ENCODE assay signal across 14 cellular contexts in the genomic region with DNA sequence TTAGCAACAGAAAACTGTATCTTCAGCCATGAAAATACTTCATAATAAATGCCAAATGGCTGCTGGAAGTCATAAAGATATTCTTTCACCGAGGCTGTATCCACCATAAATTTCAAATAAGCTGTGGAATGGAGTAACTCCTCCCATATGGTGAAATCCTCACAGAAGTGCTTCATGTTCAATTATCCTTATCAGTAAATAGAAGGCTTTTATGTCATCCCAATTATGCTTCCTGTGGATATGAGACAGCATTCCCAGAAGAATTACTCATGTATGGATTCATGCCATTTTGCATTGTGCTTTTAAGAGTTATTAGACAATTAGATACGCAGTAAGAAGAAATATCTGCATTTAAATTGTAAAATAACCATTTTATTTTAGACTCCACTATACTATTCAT.
A peak's percentile ranks its signal among the peaks of the same experiment; 100 is the strongest.
DNase-seq lines count a peak whose midpoint lies in the region; ATAC-seq and TF ChIP-seq lines count a peak whose summit lies in the region.
"Had no signal": no experiment of that assay in that cellular context is flagged by ENCODE, and none has a peak within 500 bp of the region (broad histone marks: within the 10 kb centered on the region; RNA-seq: fewer than 3 reads in every experiment).

No MANE protein-coding gene starts in this region.

- H3K27me3 ChIP-seq in heart left ventricle, result peaks cover 0 to 3% (median 0%) of the 10 kb centered on the region in 9 donors
- H3K27me3 ChIP-seq in upper lobe of right lung, result no peaks in the 10 kb centered on the region
- H3K27me3 ChIP-seq: ovary had no signal

- WGBS in heart left ventricle, 4 donors, result 36 to 49% (median 40%) methylated on average over 2 of the region's 2 CpGs

- DNase-seq in EH (ENCODE audit: low read depth) (peak; percentile 30), NCI-H2029 (lab: John Stamatoyannopoulos, UW) (peak; percentile 54), SK-N-DZ (ENCODE audit: low spot score) (peak; percentile 10), iris pigment epithelial cell (ENCODE audit: low read depth) (peak; percentile 73), ACHN (no peak), heart left ventricle (no peak), upper lobe of right lung (no peak)
- DNase-seq in activated naive CD4-positive, alpha-beta T cell treated with anti-CD3 and anti-CD28 coated beads for 36 hours, result no peak
- DNase-seq: activated naive CD8-positive, alpha-beta T cell treated with anti-CD3 and anti-CD28 coated beads, Interleukin-2, amount 10 ng/mL, durations not matched to agents 7 days and 5 days; head of caudate nucleus; left ventricle myocardium superior; ovary had no signal

- H3K27ac Mint-ChIP-seq in activated naive CD4-positive, alpha-beta T cell treated with anti-CD3 and anti-CD28 coated beads for 36 hours, result no peak overlapping the region
- H3K27ac Mint-ChIP-seq: activated naive CD8-positive, alpha-beta T cell treated with anti-CD3 and anti-CD28 coated beads, Interleukin-2, amount 10 ng/mL, durations not matched to agents 7 days and 5 days; CD14-positive monocyte had no signal

- no peaks in the 10 kb centered on the region for H3K36me3 ChIP-seq in heart left ventricle
- H3K36me3 ChIP-seq in upper lobe of right lung, result no peaks in the 10 kb centered on the region
- H3K36me3 ChIP-seq: ovary had no signal

- intact Hi-C loops in activated naive CD4-positive, alpha-beta T cell treated with anti-CD3 and anti-CD28 coated beads for 36 hours (cut with micrococcal nuclease), result no loop called here
- intact Hi-C loops in heart left ventricle (cut with DNase I), result no loop called here
- intact Hi-C loops in upper lobe of right lung (cut with DNase I), result no loop called here

- CTCF ChIA-PET in activated naive CD4-positive, alpha-beta T cell treated with anti-CD3 and anti-CD28 coated beads for 36 hours (lab: Charles Lee), result interaction anchor here (0.7 to 1.3 kb wide), 2 partner anchors 53 to 194 kb away, joined by 3 to 5 read pairs; no protein-coding TSS in a partner anchor

- no peaks in the 10 kb centered on the region for H3K36me3 Mint-ChIP-seq in activated naive CD4-positive, alpha-beta T cell treated with anti-CD3 and anti-CD28 coated beads for 36 hours (ENCODE audit: low read depth)
- H3K36me3 Mint-ChIP-seq: activated naive CD8-positive, alpha-beta T cell treated with anti-CD3 and anti-CD28 coated beads, Interleukin-2, amount 10 ng/mL, durations not matched to agents 7 days and 5 days had no signal

- ATAC-seq in heart left ventricle (no peak), upper lobe of right lung (no peak)
- ATAC-seq: K562, left ventricle myocardium superior had no signal

- no peaks in the 10 kb centered on the region for H3K9me3 Mint-ChIP-seq in activated naive CD4-positive, alpha-beta T cell treated with anti-CD3 and anti-CD28 coated beads for 36 hours
- H3K9me3 Mint-ChIP-seq: activated naive CD8-positive, alpha-beta T cell treated with anti-CD3 and anti-CD28 coated beads, Interleukin-2, amount 10 ng/mL, durations not matched to agents 7 days and 5 days; CD14-positive monocyte had no signal

- no peaks in the 10 kb centered on the region for H3K4me1 Mint-ChIP-seq in activated naive CD4-positive, alpha-beta T cell treated with anti-CD3 and anti-CD28 coated beads for 36 hours (ENCODE audit: low read depth)
- H3K4me1 Mint-ChIP-seq: activated naive CD8-positive, alpha-beta T cell treated with anti-CD3 and anti-CD28 coated beads, Interleukin-2, amount 10 ng/mL, durations not matched to agents 7 days and 5 days had no signal

- no peak overlapping the region for H3K4me3 ChIP-seq in heart left ventricle
- no peak overlapping the region for H3K4me3 ChIP-seq in upper lobe of right lung
- H3K4me3 ChIP-seq: K562, ovary had no signal

- no peak for TF ChIP-seq CTCF in heart left ventricle (IDR thresholded peaks at IDR 0.05)
- TF ChIP-seq CTCF in upper lobe of right lung (IDR thresholded peaks at IDR 0.05), result no peak

- H3K4me1 ChIP-seq in heart left ventricle (peaks cover 0 to 13% (median 0%) of the 10 kb centered on the region in 12 donors), upper lobe of right lung (no peaks in the 10 kb centered on the region)

- H3K9me3 ChIP-seq in heart left ventricle (no peaks in the 10 kb centered on the region), upper lobe of right lung (no peaks in the 10 kb centered on the region)
- H3K9me3 ChIP-seq: ovary had no signal

- no peak overlapping the region for H3K4me3 Mint-ChIP-seq in activated naive CD4-positive, alpha-beta T cell treated with anti-CD3 and anti-CD28 coated beads for 36 hours
- H3K4me3 Mint-ChIP-seq: activated naive CD8-positive, alpha-beta T cell treated with anti-CD3 and anti-CD28 coated beads, Interleukin-2, amount 10 ng/mL, durations not matched to agents 7 days and 5 days; CD14-positive monocyte had no signal

- in situ Hi-C loops in ACHN (cut with HindIII; ENCODE audit: low pct_ligation_motif_present, low pct_unique_long_range_greater_than_20kb, low sequenced_read_pairs), result no loop called here

- TF ChIP-seq POLR2A in heart left ventricle (IDR thresholded peaks at IDR 0.05), result no peak

- peaks cover 9% of the 10 kb centered on the region for H3K27me3 Mint-ChIP-seq in activated naive CD4-positive, alpha-beta T cell treated with anti-CD3 and anti-CD28 coated beads for 36 hours (ENCODE audit: low read depth)

- H3K27ac ChIP-seq in heart left ventricle (no peak overlapping the region), upper lobe of right lung (no peak overlapping the region)
- H3K27ac ChIP-seq: ovary had no signal

Comparison
In these comparisons a context has a peak if more than half of its experiments do, and no peak if none do; other contexts are left out.
1. DNase-seq: peak in EH (single experiment), NCI-H2029 (single experiment), SK-N-DZ (single experiment) and iris pigment epithelial cell (single experiment); none in ACHN (single experiment), activated naive CD4-positive, alpha-beta T cell treated with anti-CD3 and anti-CD28 coated beads for 36 hours (single experiment), heart left ventricle (0 of 5) and upper lobe of right lung (single experiment).